28 cellular contexts compared by ENCODE assay signal in the genomic region with DNA sequence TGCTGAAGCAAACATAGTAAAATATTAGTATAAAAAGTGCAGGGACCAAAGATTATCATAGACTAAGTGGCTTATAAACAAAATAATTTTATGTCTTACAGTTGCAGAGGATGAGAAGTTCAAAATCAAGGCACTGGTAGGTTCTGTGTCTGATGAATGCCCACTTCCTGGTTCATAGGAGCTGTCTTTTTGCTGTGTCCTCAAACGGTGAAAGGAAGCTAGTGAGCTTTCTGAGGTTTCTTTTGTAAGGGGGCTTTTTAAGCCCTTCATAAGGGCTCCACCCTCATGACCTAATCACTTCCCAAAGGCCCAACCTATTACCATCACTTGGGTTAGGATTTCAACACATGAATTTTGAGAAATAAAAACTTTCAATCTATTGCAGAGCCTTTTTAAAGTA.
"Had no signal": no experiment of that assay in that cellular context is flagged by ENCODE, and none has a peak within 500 bp of the region (broad histone marks: within the 10 kb centered on the region; RNA-seq: fewer than 3 reads in every experiment).

No MANE protein-coding gene starts in this region.

- H3K9ac ChIP-seq: neural progenitor cell, parathyroid adenoma had no signal

- H2AFZ ChIP-seq: neural progenitor cell, parathyroid adenoma had no signal

- H3K36me3 ChIP-seq: left lung, lower lobe of right lung, neural progenitor cell, neutrophil, right lobe of liver, tibial nerve, vagina had no signal

- H3K9me3 Mint-ChIP-seq: mesothelial cell of epicardium; nephron progenitor cell; neural progenitor cell; stimulated activated memory B cell treated with anti-CD40 and anti-IgM and Interleukin-4, amounts not matched to agents 10 μg/mL and 1 μg/mL and 100 μg/mL, for 72 hours; stimulated activated naive CD8-positive, alpha-beta T cell treated with anti-CD3 and anti-CD28 coated beads, Interleukin-15, amount 100 ng/mL, for 72 hours; type B pancreatic cell had no signal

- H3K9me3 ChIP-seq: left lung, lower lobe of right lung, neutrophil, psoas muscle, right lobe of liver, tibial nerve, vagina had no signal

- H3K4me2 ChIP-seq: neural progenitor cell, smooth muscle cell had no signal

- ATAC-seq: left colon; left lung; lower lobe of right lung; natural killer cell; psoas muscle; right lobe of liver; stimulated activated memory B cell treated with anti-CD40 and anti-IgM and Interleukin-4, amounts not matched to agents 10 μg/mL and 1 μg/mL and 100 μg/mL, for 72 hours; stimulated activated naive CD8-positive, alpha-beta T cell treated with anti-CD3 and anti-CD28 coated beads, Interleukin-15, amount 100 ng/mL, for 72 hours had no signal

- H3K4me3 Mint-ChIP-seq: mesothelial cell of epicardium; naive B cell; natural killer cell; nephron progenitor cell; neural progenitor cell; stimulated activated memory B cell treated with anti-CD40 and anti-IgM and Interleukin-4, amounts not matched to agents 10 μg/mL and 1 μg/mL and 100 μg/mL, for 72 hours; stimulated activated naive CD8-positive, alpha-beta T cell treated with anti-CD3 and anti-CD28 coated beads, Interleukin-15, amount 100 ng/mL, for 72 hours; type B pancreatic cell had no signal

- DNase-seq: kidney; left colon; left lung; lower lobe of right lung; mesendoderm; naive B cell; natural killer cell; nephron progenitor cell; occipital lobe; psoas muscle; right lobe of liver; stimulated activated CD4-positive, alpha-beta T cell treated with anti-CD3 and anti-CD28 coated beads, Interleukin-1b, Interleukin-23, amount 100 ng/mL, for 48 hours; stimulated activated CD4-positive, alpha-beta T cell treated with anti-CD3 and anti-CD28 coated beads, Interleukin-2, amount 100 ng/mL, for 48 hours; stimulated activated CD4-positive, alpha-beta T cell treated with anti-CD3 and anti-CD28 coated beads, Interleukin-4, amount 100 ng/mL, for 4 hours; stimulated activated CD8-positive, alpha-beta memory T cell treated with anti-CD3 and anti-CD28 coated beads, Interleukin-4, amount 100 ng/mL, for 48 hours; stimulated activated naive CD4-positive, alpha-beta T cell treated with Interleukin-2 at 50 U/mL for 16 hours; stimulated activated naive CD8-positive, alpha-beta T cell treated with anti-CD3 and anti-CD28 coated beads, Interleukin-15, amount 100 ng/mL, for 72 hours; substantia nigra had no signal

- H3K27me3 Mint-ChIP-seq: naive B cell; stimulated activated memory B cell treated with anti-CD40 and anti-IgM and Interleukin-4, amounts not matched to agents 10 μg/mL and 1 μg/mL and 100 μg/mL, for 72 hours; stimulated activated naive CD8-positive, alpha-beta T cell treated with anti-CD3 and anti-CD28 coated beads, Interleukin-15, amount 100 ng/mL, for 72 hours; type B pancreatic cell had no signal

- FAIRE-seq: islet of Langerhans, kidney had no signal

- H3K36me3 Mint-ChIP-seq: mesothelial cell of epicardium; naive B cell; neural progenitor cell; stimulated activated memory B cell treated with anti-CD40 and anti-IgM and Interleukin-4, amounts not matched to agents 10 μg/mL and 1 μg/mL and 100 μg/mL, for 72 hours; type B pancreatic cell had no signal

- H3K79me2 ChIP-seq: parathyroid adenoma had no signal

- H3K27ac ChIP-seq: left lung, lower lobe of right lung, neural progenitor cell, neutrophil, parathyroid adenoma, psoas muscle, right lobe of liver, tibial nerve, vagina had no signal

- H3K4me1 ChIP-seq: left lung, lower lobe of right lung, neural progenitor cell, parathyroid adenoma, psoas muscle, right lobe of liver, vagina had no signal

- H3K4me1 Mint-ChIP-seq: mesothelial cell of epicardium; naive B cell; natural killer cell; nephron progenitor cell; neural progenitor cell; stimulated activated memory B cell treated with anti-CD40 and anti-IgM and Interleukin-4, amounts not matched to agents 10 μg/mL and 1 μg/mL and 100 μg/mL, for 72 hours; stimulated activated naive CD8-positive, alpha-beta T cell treated with anti-CD3 and anti-CD28 coated beads, Interleukin-15, amount 100 ng/mL, for 72 hours had no signal

- H3K27ac Mint-ChIP-seq: mesothelial cell of epicardium; naive B cell; natural killer cell; nephron progenitor cell; neural progenitor cell; stimulated activated memory B cell treated with anti-CD40 and anti-IgM and Interleukin-4, amounts not matched to agents 10 μg/mL and 1 μg/mL and 100 μg/mL, for 72 hours; stimulated activated naive CD8-positive, alpha-beta T cell treated with anti-CD3 and anti-CD28 coated beads, Interleukin-15, amount 100 ng/mL, for 72 hours; type B pancreatic cell had no signal

- H3K27me3 ChIP-seq: left lung, neural progenitor cell, neutrophil, right lobe of liver, tibial nerve, vagina had no signal

- H3K4me3 ChIP-seq: left lung, lower lobe of right lung, neural progenitor cell, psoas muscle, right lobe of liver, smooth muscle cell, tibial nerve, vagina had no signal
